In genomic region chr14:60233251-60233650, GRCh38 we compare ENCODE assay signal across 17 cellular contexts. TPM values are rescaled to one million over a fixed set of nuclear protein-coding genes. Genes with fewer than 3 reads are reported as not detected.
DNase-seq lines count a peak whose midpoint lies in the region; ATAC-seq, FAIRE-seq and TF ChIP-seq lines count a peak whose summit lies in the region.
"Had no signal": no experiment of that assay in that cellular context is flagged by ENCODE, and none has a peak within 500 bp of the region (broad histone marks: within the 10 kb centered on the region; RNA-seq: fewer than 3 reads in every experiment).

No MANE protein-coding gene starts in this region.

- H4K91ac ChIP-seq in IMR-90 (ENCODE audit: insufficient read depth, low read depth, low read length) (no peak overlapping the region), trophoblast cell (ENCODE audit: low read depth, low read length) (no peak overlapping the region)

- no peaks in the 10 kb centered on the region for H3K27me3 Mint-ChIP-seq in WTC11 (ENCODE audit: low read depth)

- no peak overlapping the region for H3K14ac ChIP-seq in IMR-90 (replicated peaks; ENCODE audit: low read depth, low read length)
- H3K14ac ChIP-seq in trophoblast cell (ENCODE audit: low read length), result no peak overlapping the region

- H4K8ac ChIP-seq in IMR-90 (ENCODE audit: low read depth in 2 of 2, low read length in 2 of 2), result no peak overlapping the region
- H4K8ac ChIP-seq in trophoblast cell (ENCODE audit: low read depth, low read length), result no peak overlapping the region

- intact Hi-C loops in IMR-90 (cut with micrococcal nuclease) (no loop called here), HepG2 (cut with micrococcal nuclease; ENCODE audit: unreplicated experiment) (no loop called here)

- H4K12ac ChIP-seq in trophoblast cell (ENCODE audit: low read depth, low read length), result no peak overlapping the region

- no peaks in the 10 kb centered on the region for H3K9me1 ChIP-seq in IMR-90 (ENCODE audit: insufficient read depth, low read length)

- BruUV-seq in IMR-90 (replicated peaks; lab: Mats Ljungman, UMichigan) (no TSS peak), HepG2 (replicated peaks; lab: Mats Ljungman, UMichigan) (no TSS peak)

- H3K27ac Mint-ChIP-seq in WTC11, result no peak overlapping the region
- H3K27ac Mint-ChIP-seq: CD8-positive, alpha-beta T cell; H9 had no signal

- no peak overlapping the region for H2BK20ac ChIP-seq in IMR-90 (ENCODE audit: low read depth, low read length)

- no peak for FAIRE-seq in HepG2 (lab: Jason Lieb, UNC)
- FAIRE-seq: GM12892 had no signal

- H3K9ac ChIP-seq in IMR-90 (ENCODE audit: low read depth, low read length) (no peak overlapping the region), HepG2 (ENCODE audit: insufficient read depth, low read depth, low read length) (no peak overlapping the region), trophoblast cell (ENCODE audit: low read length) (no peak overlapping the region)
- H3K9ac ChIP-seq: BLaER1 treated with 17β-estradiol and CSF1 and Interleukin-3, amounts not matched to agents 10 nM and 100 nM had no signal

- H3K4me3 ChIP-seq in IMR-90 (ENCODE audit: insufficient read depth, low read depth, low read length) (no peak overlapping the region), HepG2 (replicated peaks in 1 of 3; ENCODE audit: insufficient read depth in 1 of 3, low read depth in 2 of 3, low read length in 3 of 3) (no peak overlapping the region), trophoblast cell (ENCODE audit: low read depth, low read length) (no peak overlapping the region)
- H3K4me3 ChIP-seq: BLaER1 treated with 17β-estradiol and CSF1 and Interleukin-3, amounts not matched to agents 10 nM and 100 nM had no signal

- POLR2A ChIA-PET in IMR-90 (lab: Charles Lee; ENCODE audit: unreplicated experiment), result no interaction called here
- POLR2A ChIA-PET in WTC11 (lab: Charles Lee), result interaction anchor here (1.1 kb wide), 1 partner anchor 16 kb away, joined by 4 read pairs; the partner anchor contains the start of gene PPM1A
- POLR2A ChIA-PET in HepG2 (lab: Yijun Ruan, JAX), result interaction anchor here (1.2 kb wide), 1 partner anchor 16 kb away, joined by 3 read pairs; the partner anchor contains the start of gene PPM1A
- POLR2A ChIA-PET in GM10248 (lab: Yijun Ruan, JAX), result interaction anchor here (0.8 kb wide), 1 partner anchor 16 kb away, joined by 3 read pairs; the partner anchor contains the start of gene PPM1A

- H3K36me3 ChIP-seq in IMR-90 (ENCODE audit: control insufficient read depth, insufficient read depth, low read length) (no peaks in the 10 kb centered on the region), HepG2 (replicated peaks in 1 of 2; ENCODE audit: control insufficient read depth in 1 of 2, insufficient read depth in 2 of 2, low read length in 2 of 2) (no peaks in the 10 kb centered on the region), trophoblast cell (ENCODE audit: control insufficient read depth in 1 of 2, insufficient read depth in 2 of 2, low read length in 2 of 2) (no peaks in the 10 kb centered on the region)
- H3K36me3 ChIP-seq: BLaER1 treated with 17β-estradiol and CSF1 and Interleukin-3, amounts not matched to agents 10 nM and 100 nM had no signal

- no peak overlapping the region for H2AK9ac ChIP-seq in IMR-90 (replicated peaks; ENCODE audit: low read depth, low read length, poor library complexity)

- TF ChIP-seq EP300 in HepG2 (IDR thresholded peaks at IDR 0.05; ENCODE audit: low read depth in 2 of 2, low read length in 2 of 2) (no peak), HepG2 (CRISPR knock-in tag; IDR thresholded peaks at IDR 0.05; ENCODE audit: borderline replicate concordance) (no peak)

- TF ChIP-seq POLR2A in IMR-90 (IDR thresholded peaks at IDR 0.05; ENCODE audit: low read depth, low read length) (no peak), HepG2 (IDR thresholded peaks at IDR 0.05; ENCODE audit: insufficient read depth in 1 of 2, low read depth in 2 of 2, low read length in 2 of 2) (no peak)

- H3K27ac ChIP-seq in IMR-90 (ENCODE audit: insufficient read depth, low read length) (no peak overlapping the region), HepG2 (ENCODE audit: extremely low read length, insufficient read depth, low read length) (no peak overlapping the region), trophoblast cell (ENCODE audit: low read depth, low read length) (no peak overlapping the region)
- H3K27ac ChIP-seq: BLaER1 treated with 17β-estradiol and CSF1 and Interleukin-3, amounts not matched to agents 10 nM and 100 nM had no signal

- no peaks in the 10 kb centered on the region for H3K4me1 Mint-ChIP-seq in WTC11

- peaks cover 17% of the 10 kb centered on the region for H3K36me3 Mint-ChIP-seq in WTC11
- H3K36me3 Mint-ChIP-seq: CD8-positive, alpha-beta T cell had no signal

- H4K20me1 ChIP-seq in IMR-90 (ENCODE audit: insufficient read depth, low read length), result no peaks in the 10 kb centered on the region
- no peaks in the 10 kb centered on the region for H4K20me1 ChIP-seq in HepG2 (ENCODE audit: insufficient read depth, low read length)
- H4K20me1 ChIP-seq: BLaER1 treated with 17β-estradiol and CSF1 and Interleukin-3, amounts not matched to agents 10 nM and 100 nM had no signal

- in situ Hi-C loops in IMR-90 (cut with MboI; ENCODE audit: low sequenced_read_pairs) (no loop called here), HepG2 (cut with HindIII; ENCODE audit: extremely low pct_ligation_motif_present, low pct_unique_long_range_greater_than_20kb) (no loop called here)

- H2AK5ac ChIP-seq in IMR-90 (ENCODE audit: low read depth, low read length) (no peak overlapping the region), trophoblast cell (ENCODE audit: low read length) (no peak overlapping the region)

- H2BK15ac ChIP-seq in IMR-90 (ENCODE audit: low read depth, low read length), result no peak overlapping the region

- H3K9me3 Mint-ChIP-seq in WTC11, result peaks cover 28% of the 10 kb centered on the region

- H3K27me3 ChIP-seq in IMR-90 (ENCODE audit: control insufficient read depth, insufficient read depth, low read length) (no peaks in the 10 kb centered on the region), HepG2 (ENCODE audit: control insufficient read depth in 1 of 2, insufficient read depth in 2 of 2, low read length in 2 of 2) (0 out of 5 replicates have a peak, but pooled peaks cover 0 to 1% of the 10 kb centered on the region in 2 experiments), trophoblast cell (ENCODE audit: insufficient read depth, low read length) (no peaks in the 10 kb centered on the region)
- H3K27me3 ChIP-seq: BLaER1 treated with 17β-estradiol and CSF1 and Interleukin-3, amounts not matched to agents 10 nM and 100 nM had no signal

- no peak overlapping the region for H2AFZ ChIP-seq in IMR-90 (replicated peaks; ENCODE audit: low read length, poor library complexity)
- peak overlapping the region; percentile 15 for H2AFZ ChIP-seq in HepG2 (ENCODE audit: low read length)
- H2AFZ ChIP-seq in trophoblast cell (ENCODE audit: insufficient read depth, low read length, poor library complexity), result no peak overlapping the region

- H3K56ac ChIP-seq in IMR-90 (ENCODE audit: extremely low read depth, insufficient read depth, low read length), result no peak overlapping the region

- H3K9me3 ChIP-seq in IMR-90 (ENCODE audit: control insufficient read depth, insufficient read depth, low read length) (no peaks in the 10 kb centered on the region), HepG2 (ENCODE audit: low read length) (0 out of 2 replicates have a peak, but pooled peaks cover 11% of the 10 kb centered on the region), trophoblast cell (ENCODE audit: insufficient read depth, low read depth, low read length) (no peaks in the 10 kb centered on the region)

- no peaks in the 10 kb centered on the region for H3K79me2 ChIP-seq in HepG2 (ENCODE audit: insufficient read depth, low read length)
- H3K79me2 ChIP-seq in trophoblast cell (ENCODE audit: control insufficient read depth, insufficient read depth, low read length, poor library complexity), result no peaks in the 10 kb centered on the region

- CTCF ChIA-PET in IMR-90 (lab: Yijun Ruan, JAX) (interaction anchor here (1.3 kb wide), 1 partner anchor 11 kb away, joined by 3 read pairs; no protein-coding TSS in a partner anchor), WTC11 (lab: Charles Lee) (interaction anchor here (1.0 to 1.2 kb wide), 2 partner anchors 33 to 268 kb away, joined by 3 to 6 read pairs; no protein-coding TSS in a partner anchor), HepG2 (lab: Yijun Ruan, JAX; ENCODE audit: low intra/inter-chr PET ratio, low total read pairs) (no interaction called here), GM10248 (lab: Yijun Ruan, JAX) (interaction anchor here (1.1 to 2.0 kb wide), 5 partner anchors 8 to 117 kb away, joined by 3 to 13 read pairs (median 5); no protein-coding TSS in a partner anchor)

- no peak overlapping the region for H2BK12ac ChIP-seq in trophoblast cell (ENCODE audit: low read length)

- H3K79me1 ChIP-seq in IMR-90 (ENCODE audit: low read depth in 1 of 2, low read length in 2 of 2) (no peaks in the 10 kb centered on the region), trophoblast cell (ENCODE audit: low read length) (no peaks in the 10 kb centered on the region)

- TF ChIP-seq RAD21 in IMR-90 (IDR thresholded peaks at IDR 0.05; ENCODE audit: low read length), result no peak
- TF ChIP-seq RAD21 in HepG2 (CRISPR knock-in tag; IDR thresholded peaks at IDR 0.05), result no peak

- TF ChIP-seq CTCF in IMR-90 (conservative IDR thresholded peaks at IDR 0.05; ENCODE audit: low read depth, low read length) (no peak), WTC11 (IDR thresholded peaks at IDR 0.05) (no peak), HepG2 (CRISPR knock-in tag; IDR thresholded peaks at IDR 0.05) (peak; percentile 43), GM10248 (IDR thresholded peaks at IDR 0.05; ENCODE audit: control extremely low read depth, extremely low read depth, low read depth, missing control alignments) (no peak)

- peak; percentile 17 for DNase-seq in EH (ENCODE audit: low read depth)
- DNase-seq in IMR-90, result peak; percentile 10
- no peak for DNase-seq in WTC11 (ENCODE audit: low spot score)
- peak; percentile 29 for DNase-seq in HepG2 (ENCODE audit: low spot score)
- DNase-seq in trophoblast cell, result no peak
- DNase-seq in GM10248 (ENCODE audit: extremely low spot score), result no peak
- DNase-seq: Calu3; CD8-positive, alpha-beta T cell; EL; H9; NCI-H1105; NCI-H1694; NCI-H2081 treated with DMSO at 0.1 percent for 48 hours; SHP77 had no signal

- no peak for ATAC-seq in IMR-90 (ENCODE audit: low read depth)
- peak; percentile 60 for ATAC-seq in WTC11
- ATAC-seq in HepG2, result peak; percentile 89
- no peak for ATAC-seq in GM21529 (IDR thresholded peaks at IDR 0.05; ENCODE audit: unreplicated experiment)
- ATAC-seq: CD8-positive, alpha-beta T cell had no signal

- no peak overlapping the region for H3K4me3 Mint-ChIP-seq in WTC11
- H3K4me3 Mint-ChIP-seq: CD8-positive, alpha-beta T cell; H9 had no signal

- H2BK120ac ChIP-seq in IMR-90 (ENCODE audit: low read depth, low read length) (no peak overlapping the region), trophoblast cell (ENCODE audit: insufficient read depth, low read length, poor library complexity) (no peak overlapping the region)

- H3K4ac ChIP-seq in IMR-90 (ENCODE audit: low read depth, low read length) (no peak overlapping the region), trophoblast cell (ENCODE audit: low read depth, low read length) (no peak overlapping the region)

- dilution Hi-C loops in IMR-90 (cut with HindIII; ENCODE audit: low sequenced_read_pairs, unreplicated experiment), result no loop called here

- H3K23ac ChIP-seq in IMR-90 (ENCODE audit: low read depth, low read length) (no peak overlapping the region), trophoblast cell (ENCODE audit: low read length) (no peak overlapping the region)

- H3K18ac ChIP-seq in IMR-90 (ENCODE audit: low read depth, low read length), result no peak overlapping the region
- H3K18ac ChIP-seq in trophoblast cell (ENCODE audit: low read length), result no peak overlapping the region

- no CpG with 5 or more reads among the region's 3 CpGs for WGBS in IMR-90 (ENCODE audit: extremely low coverage in 2 of 2, insufficient read length in 1 of 2), 2 experiments
- 12% methylated on average over 3 of the region's 3 CpGs for WGBS in HepG2 (ENCODE audit: low lambda C conversion rate)
- no CpG with 5 or more reads among the region's 3 CpGs for WGBS in trophoblast cell (ENCODE audit: extremely low coverage, insufficient coverage, insufficient read length)

- no peak overlapping the region for H3K4me2 ChIP-seq in IMR-90 (ENCODE audit: low read depth, low read length)
- no peak overlapping the region for H3K4me2 ChIP-seq in HepG2 (ENCODE audit: low read depth, low read length)
- no peak overlapping the region for H3K4me2 ChIP-seq in trophoblast cell (ENCODE audit: low read length)
- H3K4me2 ChIP-seq: BLaER1 treated with 17β-estradiol and CSF1 and Interleukin-3, amounts not matched to agents 10 nM and 100 nM had no signal

- H4K5ac ChIP-seq in IMR-90 (ENCODE audit: low read depth, low read length), result no peak overlapping the region

- H3K4me1 ChIP-seq in IMR-90 (ENCODE audit: control insufficient read depth, insufficient read depth, low read length) (no peaks in the 10 kb centered on the region), HepG2 (ENCODE audit: insufficient read depth, low read length) (peaks cover 13% of the 10 kb centered on the region; the same call in 1 of the 2 replicates), trophoblast cell (ENCODE audit: control insufficient read depth in 1 of 2, insufficient read depth in 2 of 2, low read length in 2 of 2) (no peaks in the 10 kb centered on the region)

- H2BK5ac ChIP-seq in IMR-90 (ENCODE audit: low read depth, low read length, poor library complexity, severe bottlenecking) (no peak overlapping the region), trophoblast cell (ENCODE audit: low read depth, low read length, poor library complexity) (no peak overlapping the region)

RNA-seq across cellular contexts. Expression of gene PPM1A, which starts 15.8 kb away (rescaled TPM):
- 14.3 and 22.8 TPM in 2 replicates for total RNA-seq in IMR-90 (2012; rRNA removed)
- 11.3 and 15.1 TPM in 2 replicates for polyA plus RNA-seq in IMR-90 (2012; rRNA removed)
- polyA plus RNA-seq in IMR-90 (2012; cell fraction: cytosol; rRNA removed), result 1.1 and 1.8 TPM in 2 replicates
- polyA plus RNA-seq in IMR-90 (2012; cell fraction: nucleus; rRNA removed; ENCODE audit: low replicate concordance), result 3.0 and 35.6 TPM in 2 replicates
- 38.2 to 52.5 TPM (median 41.2 TPM) in 3 replicates for total RNA-seq in WTC11 (2021)
- total RNA-seq in HepG2 (2016; rRNA removed; fragmentation: Illumina TruSeq; extraction: Trizol), result 29.8 and 37.6 TPM in 2 replicates
- 12.6 and 12.8 TPM in 2 replicates for total RNA-seq in HepG2 (2016; cell fraction: cytosol; rRNA removed; fragmentation: Illumina TruSeq; extraction: Trizol; ENCODE audit: low read depth)
- 27.0 and 34.6 TPM in 2 replicates for total RNA-seq in HepG2 (2016; cell fraction: insoluble cytoplasmic fraction; rRNA removed; fragmentation: Illumina TruSeq; extraction: Trizol)
- total RNA-seq in HepG2 (2016; cell fraction: membrane; rRNA removed; fragmentation: Illumina TruSeq; extraction: Trizol), result 36.5 and 40.3 TPM in 2 replicates
- total RNA-seq in HepG2 (2016; cell fraction: nucleus; rRNA removed; fragmentation: Illumina TruSeq; extraction: Trizol), result 23.7 and 28.3 TPM in 2 replicates
- 20.4 and 23.3 TPM in 2 replicates for polyA plus RNA-seq in HepG2 (2011; rRNA removed)
- 6.8 and 14.1 TPM in 2 replicates for polyA plus RNA-seq in HepG2 (2011; cell fraction: cytosol; rRNA removed)
- 13.7 and 18.0 TPM in 2 replicates for polyA plus RNA-seq in HepG2 (2011; cell fraction: nucleus; rRNA removed)
- polyA plus RNA-seq in HepG2 (2012), result 29.6 and 41.4 TPM in 2 replicates
- polyA plus RNA-seq in HepG2 (2016; cell fraction: cytosol; fragmentation: Illumina TruSeq; extraction: Trizol; ENCODE audit: low read depth), result 9.4 and 10.8 TPM in 2 replicates
- polyA plus RNA-seq in HepG2 (2016; cell fraction: insoluble cytoplasmic fraction; fragmentation: Illumina TruSeq; extraction: Trizol; ENCODE audit: low read depth), result 30.9 and 34.7 TPM in 2 replicates
- polyA plus RNA-seq in HepG2 (2016; cell fraction: membrane; fragmentation: Illumina TruSeq; extraction: Trizol; ENCODE audit: low read depth), result 23.2 and 25.1 TPM in 2 replicates
- 42.0 and 44.4 TPM in 2 replicates for polyA plus RNA-seq in HepG2 (2016; cell fraction: nucleus; fragmentation: Illumina TruSeq; extraction: Trizol; ENCODE audit: insufficient read depth, low read depth)
- polyA minus RNA-seq in HepG2 (2011; rRNA and poly(A)+ RNA removed; ENCODE audit: low replicate concordance), result 36.9 and 46.4 TPM in 2 replicates
- polyA minus RNA-seq in HepG2 (2011; cell fraction: cytosol; rRNA and poly(A)+ RNA removed), result 25.6 and 32.2 TPM in 2 replicates
- 49.9 and 56.8 TPM in 2 replicates for polyA minus RNA-seq in HepG2 (2011; cell fraction: nucleus; rRNA and poly(A)+ RNA removed)
- 26.0 and 27.2 TPM in 2 replicates for polyA plus RNA-seq in trophoblast cell (2013)

Comparison
In these comparisons a context has a peak if more than half of its experiments do, and no peak if none do; other contexts are left out.
1. DNase-seq: peak in EH (single experiment), IMR-90 (single experiment) and HepG2 (single experiment); none in WTC11 (single experiment), trophoblast cell (0 of 2) and GM10248 (single experiment).
2. ATAC-seq: peak in WTC11 (single experiment) and HepG2 (single experiment); none in IMR-90 (single experiment) and GM21529 (single experiment).